ENCODE assay signal across 17 cellular contexts in the genomic region with DNA sequence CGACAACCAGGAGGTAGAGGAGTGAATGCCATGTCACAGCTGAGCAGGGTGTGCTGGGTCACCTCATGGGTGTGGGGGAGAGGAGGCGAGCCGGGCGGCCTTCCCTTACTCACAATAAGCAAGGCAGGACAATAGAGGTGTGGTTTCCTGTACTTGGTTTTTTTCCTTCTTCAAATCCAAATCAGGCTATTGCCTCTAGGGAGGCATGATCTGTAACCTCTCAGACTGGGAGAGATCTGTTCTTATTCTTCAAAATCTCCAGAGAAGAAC.
DNase-seq lines count a peak whose midpoint lies in the region; ATAC-seq and TF ChIP-seq lines count a peak whose summit lies in the region.
"Had no signal": no experiment of that assay in that cellular context is flagged by ENCODE, and none has a peak within 500 bp of the region (broad histone marks: within the 10 kb centered on the region; RNA-seq: fewer than 3 reads in every experiment).

No MANE protein-coding gene starts in this region.

- 61 to 80% methylated on average over 4 of the region's 4 CpGs for WGBS in heart right ventricle, 2 donors
- WGBS in esophagus, 2 donors: 64 to 91% methylated on average over 4 of the region's 4 CpGs
- WGBS in aorta, 2 donors: 86 to 90% methylated on average over 4 of the region's 4 CpGs

- peak overlapping the region; percentile 90 for H3K27ac Mint-ChIP-seq in nephron progenitor cell
- H3K27ac Mint-ChIP-seq: CD8-positive, alpha-beta T cell had no signal

- H3K27me3 ChIP-seq in heart right ventricle (no peaks in the 10 kb centered on the region), right atrium auricular region (no peaks in the 10 kb centered on the region), esophagus (ENCODE audit: control insufficient read depth in 1 of 2, insufficient read depth in 2 of 2, low read length in 2 of 2) (no peaks in the 10 kb centered on the region), aorta (ENCODE audit: control insufficient read depth in 1 of 2, insufficient read depth in 2 of 2, low read length in 1 of 2) (no peaks in the 10 kb centered on the region)
- H3K27me3 ChIP-seq: BLaER1 had no signal

- intact Hi-C loops in heart right ventricle (cut with DNase I): no loop called here
- intact Hi-C loops in aorta (cut with DNase I): no loop called here

- H3K27ac ChIP-seq in heart right ventricle: peak overlapping the region in 5 of 10 donors; percentile 4 to 67 (median 23)
- peak overlapping the region in 1 of 2 donors; percentile 29 for H3K27ac ChIP-seq in right atrium auricular region
- H3K27ac ChIP-seq in esophagus (ENCODE audit: low read depth in 2 of 2, low read length in 1 of 2): peak overlapping the region; percentile 36 to 71
- no peak overlapping the region for H3K27ac ChIP-seq in aorta (ENCODE audit: low read depth in 1 of 2, low read length in 2 of 2)
- no peak overlapping the region for H3K27ac ChIP-seq in caudate nucleus (ENCODE audit: low read depth, low read length)
- H3K27ac ChIP-seq: BLaER1, KMS-11 had no signal

- H3K9me3 ChIP-seq in heart right ventricle (no peaks in the 10 kb centered on the region), right atrium auricular region (no peaks in the 10 kb centered on the region), esophagus (ENCODE audit: control insufficient read depth in 2 of 2, insufficient read depth in 1 of 2, low read depth in 1 of 2, low read length in 1 of 2) (no peaks in the 10 kb centered on the region), aorta (ENCODE audit: control insufficient read depth, low read length) (no peaks in the 10 kb centered on the region)
- H3K9me3 ChIP-seq: BLaER1 had no signal

- ATAC-seq in heart right ventricle (peak in 5 of 8 donors; percentile 38 to 65 (median 47)), aorta (ENCODE audit: low FRiP score) (peak; percentile 8)
- ATAC-seq: CD8-positive, alpha-beta T cell; HepG2 had no signal

- no peaks in the 10 kb centered on the region for H3K27me3 Mint-ChIP-seq in nephron progenitor cell (ENCODE audit: low read depth, poor library complexity)

- DNase-seq in heart right ventricle (no peak), right atrium auricular region (ENCODE audit: low spot score) (no peak), nephron progenitor cell (no peak), aorta (peak in 1 of 2 donors; percentile 62), caudate nucleus (lab: John Stamatoyannopoulos, UW) (no peak), RKO (ENCODE audit: low spot score) (no peak), epidermal melanocyte (ENCODE audit: insufficient read length, low spot score) (no peak)
- DNase-seq: CD8-positive, alpha-beta T cell; DMS79; H7; NCI-H1092 treated with DMSO at 0.1 percent for 48 hours; NCI-H2081 treated with DMSO at 0.1 percent for 48 hours; NCI-H510A treated with DMSO at 0.1 percent for 48 hours had no signal

- H3K36me3 Mint-ChIP-seq in nephron progenitor cell (ENCODE audit: low read depth): no peaks in the 10 kb centered on the region
- H3K36me3 Mint-ChIP-seq: CD8-positive, alpha-beta T cell had no signal

- H3K4me3 ChIP-seq in heart right ventricle (no peak overlapping the region), right atrium auricular region (no peak overlapping the region), esophagus (ENCODE audit: low read depth in 1 of 2, low read length in 2 of 2) (no peak overlapping the region), aorta (ENCODE audit: low read length in 2 of 2) (no peak overlapping the region)
- H3K4me3 ChIP-seq: BLaER1 had no signal

- H3K9me3 Mint-ChIP-seq in nephron progenitor cell: no peaks in the 10 kb centered on the region
- H3K9me3 Mint-ChIP-seq: CD8-positive, alpha-beta T cell had no signal

- H3K4me1 ChIP-seq in heart right ventricle (peaks cover 2 to 31% (median 16%) of the 10 kb centered on the region in 9 donors), right atrium auricular region (peaks cover 0 to 13% of the 10 kb centered on the region in 2 donors), esophagus (ENCODE audit: control insufficient read depth in 2 of 2, insufficient read depth in 2 of 2, low read length in 1 of 2) (peaks cover 2% of the 10 kb centered on the region in 2 donors), aorta (ENCODE audit: control insufficient read depth in 1 of 2, insufficient read depth in 2 of 2, low read length in 2 of 2) (no peaks in the 10 kb centered on the region)

- H3K4me1 Mint-ChIP-seq in nephron progenitor cell: peaks cover 83% of the 10 kb centered on the region

- no peak for TF ChIP-seq CTCF in heart right ventricle (IDR thresholded peaks at IDR 0.05)
- TF ChIP-seq CTCF in right atrium auricular region (IDR thresholded peaks at IDR 0.05): no peak
- no peak for TF ChIP-seq CTCF in nephron progenitor cell (IDR thresholded peaks at IDR 0.05)

- peak overlapping the region; percentile 21 for H3K4me3 Mint-ChIP-seq in nephron progenitor cell
- H3K4me3 Mint-ChIP-seq: CD8-positive, alpha-beta T cell had no signal

- H3K36me3 ChIP-seq in heart right ventricle (no peaks in the 10 kb centered on the region), right atrium auricular region (no peaks in the 10 kb centered on the region), esophagus (ENCODE audit: control insufficient read depth in 2 of 2, insufficient read depth in 2 of 2, low read length in 1 of 2) (no peaks in the 10 kb centered on the region), aorta (ENCODE audit: control insufficient read depth in 1 of 2, insufficient read depth in 2 of 2, low read length in 1 of 2) (no peaks in the 10 kb centered on the region)
- H3K36me3 ChIP-seq: BLaER1 had no signal

Comparison
In these comparisons a context has a peak if more than half of its experiments do, and no peak if none do; other contexts are left out.
1. H3K27ac ChIP-seq: peak in esophagus (2 of 2); none in aorta (0 of 2) and caudate nucleus (single experiment).